27 cellular contexts compared by ENCODE assay signal in the genomic region with DNA sequence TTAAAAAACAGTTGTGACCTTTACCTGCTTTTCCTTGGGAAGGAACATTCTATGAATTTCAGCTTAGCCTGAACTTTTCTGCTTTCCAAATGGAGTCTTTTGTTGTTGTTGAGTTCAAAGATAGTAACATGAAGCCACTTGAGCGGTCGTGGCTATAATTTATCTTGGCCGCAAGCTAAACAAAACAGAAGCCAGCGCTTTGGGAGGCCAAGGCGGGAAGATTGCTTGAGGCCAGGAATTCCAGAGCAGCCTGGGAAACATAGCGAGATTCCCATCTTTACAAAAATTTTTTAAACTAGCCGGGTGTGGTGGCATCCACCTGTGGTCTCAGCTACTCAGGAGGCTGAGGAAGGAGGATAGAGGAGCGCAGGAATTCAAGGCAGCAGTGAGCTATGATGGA. TPM values are rescaled to one million over a fixed set of nuclear protein-coding genes. Genes with fewer than 3 reads are reported as not detected.
DNase-seq lines count a peak whose midpoint lies in the region; ATAC-seq and TF ChIP-seq lines count a peak whose summit lies in the region.
"Had no signal": no experiment of that assay in that cellular context is flagged by ENCODE, and none has a peak within 500 bp of the region (broad histone marks: within the 10 kb centered on the region; RNA-seq: fewer than 3 reads in every experiment).

No MANE protein-coding gene starts in this region.

- H3K27me3 ChIP-seq in left ventricle myocardium inferior (ENCODE audit: low read depth) (no peaks in the 10 kb centered on the region), right atrium auricular region (no peaks in the 10 kb centered on the region), SJSA1 (replicated peaks) (0 out of 2 replicates have a peak, but pooled peaks cover 3% of the 10 kb centered on the region), thyroid gland (no peaks in the 10 kb centered on the region), ascending aorta (no peaks in the 10 kb centered on the region)
- H3K27me3 ChIP-seq: ovary, uterus had no signal

- TF ChIP-seq CTCF in left ventricle myocardium inferior (IDR thresholded peaks at IDR 0.05; ENCODE audit: borderline replicate concordance): no peak
- TF ChIP-seq CTCF in right atrium auricular region (IDR thresholded peaks at IDR 0.05): no peak
- TF ChIP-seq CTCF in fibroblast of the aortic adventitia (IDR thresholded peaks at IDR 0.05; ENCODE audit: insufficient read depth, low read length): no peak
- no peak for TF ChIP-seq CTCF in thyroid gland (IDR thresholded peaks at IDR 0.05)
- TF ChIP-seq CTCF in ascending aorta (IDR thresholded peaks at IDR 0.05): no peak

- peak overlapping the region; percentile 74 for H3K27ac ChIP-seq in left ventricle myocardium inferior (replicated peaks)
- H3K27ac ChIP-seq in right atrium auricular region: peak overlapping the region in 1 of 2 donors; percentile 27
- no peak overlapping the region for H3K27ac ChIP-seq in SJSA1
- H3K27ac ChIP-seq in thyroid gland: no peak overlapping the region
- H3K27ac ChIP-seq in ascending aorta: no peak overlapping the region
- H3K27ac ChIP-seq: breast epithelium, dorsolateral prefrontal cortex, ovary, stomach, uterus, VCaP had no signal

- 35 to 36% methylated on average over 8 of the region's 8 CpGs for WGBS in thyroid gland, 2 donors

- H3K36me3 ChIP-seq in left ventricle myocardium inferior (no peaks in the 10 kb centered on the region), right atrium auricular region (no peaks in the 10 kb centered on the region), SJSA1 (no peaks in the 10 kb centered on the region), thyroid gland (no peaks in the 10 kb centered on the region), ascending aorta (no peaks in the 10 kb centered on the region)
- H3K36me3 ChIP-seq: breast epithelium, ovary, stomach, uterus had no signal

- H3K4me3 ChIP-seq in left ventricle myocardium inferior (no peak overlapping the region), right atrium auricular region (no peak overlapping the region), SJSA1 (no peak overlapping the region), fibroblast of the aortic adventitia (ENCODE audit: low read depth, low read length) (no peak overlapping the region), thyroid gland (replicated peaks in 1 of 3) (no peak overlapping the region), ascending aorta (no peak overlapping the region)
- H3K4me3 ChIP-seq: breast epithelium, dorsolateral prefrontal cortex, K562, ovary, stomach, uterus had no signal

- H3K9me3 ChIP-seq in left ventricle myocardium inferior (replicated peaks) (no peaks in the 10 kb centered on the region), right atrium auricular region (no peaks in the 10 kb centered on the region), SJSA1 (replicated peaks) (no peaks in the 10 kb centered on the region), thyroid gland (no peaks in the 10 kb centered on the region), ascending aorta (no peaks in the 10 kb centered on the region)
- H3K9me3 ChIP-seq: breast epithelium, ovary, stomach, uterus had no signal

- no peak for DNase-seq in left ventricle myocardium inferior
- no peak for DNase-seq in right atrium auricular region (ENCODE audit: low spot score)
- DNase-seq in SJSA1 (ENCODE audit: low read depth in 1 of 2, low spot score in 2 of 2): peak; percentile 49 to 54
- DNase-seq in fibroblast of the aortic adventitia (ENCODE audit: low read depth): peak; percentile 40
- peak; percentile 26 to 33 for DNase-seq in thyroid gland
- no peak for DNase-seq in ascending aorta (ENCODE audit: low spot score in 2 of 2)
- DNase-seq in DMS 273 (lab: John Stamatoyannopoulos, UW; ENCODE audit: unreplicated experiment): no peak
- DNase-seq: activated CD4-positive, alpha-beta T cell treated with anti-CD3 and anti-CD28 coated beads, Interleukin-2, amount 50 U/mL, for 4 hours; activated naive CD4-positive, alpha-beta T cell treated with anti-CD3 and anti-CD28 coated beads, Interleukin-2, amount 50 U/mL, for 16 hours; activated T-cell treated with anti-CD3 and anti-CD28 coated beads for 4 hours; dorsolateral prefrontal cortex; glutamatergic neuron; NCI-H1048; NCI-H2171 treated with DMSO at 0.1 percent for 48 hours; NK-92 treated with Interleukin-12 subunit alpha and Interleukin-12 subunit beta, amount 100 ng/mL, for 24 hours; ovary; stimulated activated CD4-positive, alpha-beta T cell treated with anti-CD3 and anti-CD28 coated beads, Interleukin-2, amount 100 ng/mL, for 24 hours; stomach; T-helper 1 cell; uterus had no signal

- ATAC-seq in HG03460 (IDR thresholded peaks at IDR 0.05; ENCODE audit: unreplicated experiment): no peak
- ATAC-seq: esophagus mucosa, K562 had no signal

- no peak for TF ChIP-seq POLR2A in thyroid gland (IDR thresholded peaks at IDR 0.05)

- intact Hi-C loops in left ventricle myocardium inferior (cut with micrococcal nuclease): no loop called here
- intact Hi-C loops in thyroid gland (cut with DNase I): no loop called here
- intact Hi-C loops in ascending aorta (cut with DNase I): no loop called here

- H3K4me1 ChIP-seq in left ventricle myocardium inferior (peaks cover 24% of the 10 kb centered on the region), right atrium auricular region (peaks cover 0 to 32% of the 10 kb centered on the region in 2 donors), SJSA1 (replicated peaks) (peaks cover 10% of the 10 kb centered on the region), thyroid gland (peaks cover 4 to 24% of the 10 kb centered on the region in 2 donors), ascending aorta (no peaks in the 10 kb centered on the region)
- H3K4me1 ChIP-seq: breast epithelium, uterus had no signal

RNA-seq across cellular contexts. Expression of a gene that starts 29.9 kb away (rescaled TPM):
- total RNA-seq in left ventricle myocardium inferior (11.7 TPM), right atrium auricular region (1 to 10 TPM; 1.1 to 4.0 TPM), fibroblast of the aortic adventitia (ENCODE audit: low replicate concordance) (not detected in 2 replicates), thyroid gland (under 1 TPM in 2 of 4 donors, not detected in 2; 0.54 to 0.89 TPM), ascending aorta (not detected)
- not detected in 2 replicates for total RNA-seq in SJSA1 (2014; rRNA removed; shearing (Covaris generic))
- total RNA-seq: esophagus mucosa, H1, stomach had no signal

RNA-seq across cellular contexts. Expression of a gene that starts 30.6 kb away (rescaled TPM):
- not detected for total RNA-seq in left ventricle myocardium inferior
- total RNA-seq in right atrium auricular region: not detected
- total RNA-seq in SJSA1 (2014; rRNA removed; shearing (Covaris generic)): not detected in 2 replicates
- not detected in 2 replicates for total RNA-seq in fibroblast of the aortic adventitia (ENCODE audit: low replicate concordance)
- total RNA-seq in thyroid gland: not detected
- total RNA-seq in ascending aorta: not detected
- total RNA-seq: breast epithelium, dorsolateral prefrontal cortex, esophagus mucosa, H1, K562, liver, ovary, stomach, uterus had no signal

RNA-seq across cellular contexts. Expression of a gene that starts 48.9 kb away (rescaled TPM):
- 225 TPM for total RNA-seq in left ventricle myocardium inferior
- 100 to 1,000 TPM; 263 to 419 TPM for total RNA-seq in right atrium auricular region
- total RNA-seq in SJSA1 (2014; rRNA removed; shearing (Covaris generic)): 918 and 1,686 TPM in 2 replicates
- 549 and 1,365 TPM in 2 replicates for total RNA-seq in fibroblast of the aortic adventitia (ENCODE audit: low replicate concordance)
- total RNA-seq in thyroid gland: 100 to 1,000 TPM; 143 to 553 (median 291) TPM
- 6,152 TPM for total RNA-seq in ascending aorta

RNA-seq across cellular contexts. Expression of a gene that starts 53.6 kb away (rescaled TPM):
- total RNA-seq in left ventricle myocardium inferior (55.6 TPM), right atrium auricular region (10 to 100 TPM; 41.5 to 47.0 TPM), fibroblast of the aortic adventitia (ENCODE audit: low replicate concordance) (9.6 and 29.9 TPM in 2 replicates), thyroid gland (10 to 100 TPM; 36.5 to 71.6 (median 57.2) TPM), ascending aorta (86.3 TPM)
- total RNA-seq in SJSA1 (2014; rRNA removed; shearing (Covaris generic)): 17.7 and 42.3 TPM in 2 replicates

Comparison
In these comparisons a context has a peak if more than half of its experiments do, and no peak if none do; other contexts are left out.
1. DNase-seq: peak in SJSA1 (2 of 2), fibroblast of the aortic adventitia (single experiment) and thyroid gland (2 of 2); none in left ventricle myocardium inferior (single experiment), right atrium auricular region (single experiment), ascending aorta (0 of 2) and DMS 273 (single experiment).